Comparison of ENCODE assay signal across 1 cellular context in genomic region chr11:64881476-64881875, GRCh38.
TF ChIP-seq lines count a peak whose summit lies in the region.

No MANE protein-coding gene starts in this region.

TF ChIP-seq in A549, 52 proteins besides CTCF, POLR2A, EP300 and RAD21:
- TF ChIP-seq JUN (IDR thresholded peaks at IDR 0.05) (no peak), ELK1 (IDR thresholded peaks at IDR 0.05; ENCODE audit: low read depth, low read length) (no peak)
- TF ChIP-seq, protein P1, sequence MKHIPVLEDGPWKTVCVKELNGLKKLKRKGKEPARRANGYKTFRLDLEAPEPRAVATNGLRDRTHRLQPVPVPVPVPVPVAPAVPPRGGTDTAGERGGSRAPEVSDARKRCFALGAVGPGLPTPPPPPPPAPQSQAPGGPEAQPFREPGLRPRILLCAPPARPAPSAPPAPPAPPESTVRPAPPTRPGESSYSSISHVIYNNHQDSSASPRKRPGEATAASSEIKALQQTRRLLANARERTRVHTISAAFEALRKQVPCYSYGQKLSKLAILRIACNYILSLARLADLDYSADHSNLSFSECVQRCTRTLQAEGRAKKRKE (CRISPR knock-in tag; IDR thresholded peaks at IDR 0.05; ENCODE audit: low read depth): no peak
- TF ChIP-seq, protein P2, sequence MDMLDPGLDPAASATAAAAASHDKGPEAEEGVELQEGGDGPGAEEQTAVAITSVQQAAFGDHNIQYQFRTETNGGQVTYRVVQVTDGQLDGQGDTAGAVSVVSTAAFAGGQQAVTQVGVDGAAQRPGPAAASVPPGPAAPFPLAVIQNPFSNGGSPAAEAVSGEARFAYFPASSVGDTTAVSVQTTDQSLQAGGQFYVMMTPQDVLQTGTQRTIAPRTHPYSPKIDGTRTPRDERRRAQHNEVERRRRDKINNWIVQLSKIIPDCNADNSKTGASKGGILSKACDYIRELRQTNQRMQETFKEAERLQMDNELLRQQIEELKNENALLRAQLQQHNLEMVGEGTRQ (IDR thresholded peaks at IDR 0.05): 0 out of 2 replicates have a peak, but pooled peaks have one; percentile 26
